1 cellular context compared by ENCODE assay signal in genomic region chr7:5514440-5515035, GRCh38.
TF ChIP-seq lines count a peak whose summit lies in the region.

No MANE protein-coding gene starts in this region.

TF ChIP-seq in K562, 482 proteins besides CTCF, POLR2A, EP300 and RAD21 (continued from another document):
- TF ChIP-seq PHF20 (IDR thresholded peaks at IDR 0.05; ENCODE audit: partially characterized antibody) (peak; percentile 29), CEBPB (tag; IDR thresholded peaks at IDR 0.05) (peak; percentile 87)
